ENCODE assay signal across 1 cellular context in genomic region chr15:70094690-70095311, GRCh38.
TF ChIP-seq lines count a peak whose summit lies in the region.

No MANE protein-coding gene starts in this region.

TF ChIP-seq in WTC11, 78 proteins besides CTCF, POLR2A, EP300 and RAD21 (continued from another document):
- TF ChIP-seq ARID4B (CRISPR knock-in tag; IDR thresholded peaks at IDR 0.05; ENCODE audit: borderline replicate concordance): no peak
- no peak for TF ChIP-seq FOXP4 (CRISPR knock-in tag; IDR thresholded peaks at IDR 0.05)
- no peak for TF ChIP-seq ETV6 (CRISPR knock-in tag; IDR thresholded peaks at IDR 0.05)
- TF ChIP-seq ZNF423 (CRISPR knock-in tag; IDR thresholded peaks at IDR 0.05): no peak
- TF ChIP-seq MYBL2 (CRISPR knock-in tag; IDR thresholded peaks at IDR 0.05): no peak
- no peak for TF ChIP-seq ZNF396 (CRISPR knock-in tag; IDR thresholded peaks at IDR 0.05; ENCODE audit: borderline replicate concordance)
